Comparison of ENCODE assay signal across 8 cellular contexts in genomic region chr17:40139566-40140058, GRCh38. TPM values are rescaled to one million over a fixed set of nuclear protein-coding genes. Genes with fewer than 3 reads are reported as not detected.
A peak's percentile ranks its signal among the peaks of the same experiment; 100 is the strongest.
DNase-seq lines count a peak whose midpoint lies in the region; ATAC-seq and TF ChIP-seq lines count a peak whose summit lies in the region.

No MANE protein-coding gene starts in this region.

- no peaks in the 10 kb centered on the region for H4K20me1 ChIP-seq in Karpas-422 (ENCODE audit: insufficient read depth, low read depth, low read length)

- peak overlapping the region; percentile 82 for H3K4me2 ChIP-seq in Karpas-422 (ENCODE audit: low read depth, low read length, poor library complexity, severe bottlenecking)

- ATAC-seq in GM21381 (IDR thresholded peaks at IDR 0.05; ENCODE audit: unreplicated experiment) (peak; percentile 2), HG03565 (IDR thresholded peaks at IDR 0.05; ENCODE audit: unreplicated experiment) (no peak)

- H3K27me3 ChIP-seq in BE2C (no peaks in the 10 kb centered on the region), Karpas-422 (ENCODE audit: low read length) (no peaks in the 10 kb centered on the region), colonic mucosa (no peaks in the 10 kb centered on the region), mucosa of stomach (ENCODE audit: control insufficient read depth, insufficient read depth, low read length) (no peaks in the 10 kb centered on the region)

- peaks cover 41% of the 10 kb centered on the region for H3K79me2 ChIP-seq in Karpas-422 (ENCODE audit: low read length)

- H3K27ac ChIP-seq in Karpas-422 (ENCODE audit: low read length) (peak overlapping the region; percentile 76), colonic mucosa (peak overlapping the region; percentile 93)

- TF ChIP-seq CTCF in BE2C (IDR thresholded peaks at IDR 0.05; ENCODE audit: low read depth, low read length) (no peak), colonic mucosa (IDR thresholded peaks at IDR 0.05) (no peak), GM13976 (IDR thresholded peaks at IDR 0.05; ENCODE audit: borderline replicate concordance, control extremely low read depth, extremely low read depth, insufficient read depth, missing control alignments) (no peak)

- peak overlapping the region; percentile 96 for H3K9ac ChIP-seq in Karpas-422 (ENCODE audit: low read length)
- H3K9ac ChIP-seq in colonic mucosa (ENCODE audit: low read depth in 2 of 2, low read length in 2 of 2) = peak overlapping the region; percentile 82 to 96
- peak overlapping the region; percentile 82 for H3K9ac ChIP-seq in mucosa of stomach (ENCODE audit: low read length)

- intact Hi-C loops in colonic mucosa (cut with DNase I) = no loop called here

- H3K36me3 ChIP-seq in BE2C (peaks cover 36% of the 10 kb centered on the region), Karpas-422 (ENCODE audit: insufficient read depth, low read length) (peaks cover 29% of the 10 kb centered on the region; the same call in 1 of the 2 replicates), colonic mucosa (no peaks in the 10 kb centered on the region), mucosa of stomach (ENCODE audit: control insufficient read depth, insufficient read depth, low read length) (peaks cover 13% of the 10 kb centered on the region)

- DNase-seq in BE2C = no peak
- DNase-seq in Karpas-422 = no peak
- peak; percentile 36 for DNase-seq in colonic mucosa
- DNase-seq in OCI-M1 (lab: John Stamatoyannopoulos, UW) = no peak
- no peak for DNase-seq in GM13976 (ENCODE audit: low spot score)

- H3K9me2 ChIP-seq in Karpas-422 (replicated peaks; ENCODE audit: insufficient read depth, low read length) = no peaks in the 10 kb centered on the region

- in situ Hi-C loops in GM13976 (cut with MboI; ENCODE audit: low sequenced_read_pairs, unreplicated experiment) = no loop called here

- H3K4me3 ChIP-seq in BE2C (ENCODE audit: low read depth, low read length) (peak overlapping the region; percentile 92), Karpas-422 (ENCODE audit: low read length) (peak overlapping the region; percentile 87), colonic mucosa (peak overlapping the region; percentile 39), mucosa of stomach (ENCODE audit: low read length) (peak overlapping the region; percentile 89)

- H3K9me3 ChIP-seq in BE2C (no peaks in the 10 kb centered on the region), Karpas-422 (ENCODE audit: low read length) (no peaks in the 10 kb centered on the region), colonic mucosa (no peaks in the 10 kb centered on the region), mucosa of stomach (ENCODE audit: control insufficient read depth, low read length) (no peaks in the 10 kb centered on the region)

- H3K4me1 ChIP-seq in BE2C (peaks cover 3% of the 10 kb centered on the region; the same call in 1 of the 2 replicates), Karpas-422 (ENCODE audit: low read length) (peaks cover 22% of the 10 kb centered on the region), colonic mucosa (peaks cover 11% of the 10 kb centered on the region), mucosa of stomach (ENCODE audit: control insufficient read depth, insufficient read depth, low read length) (peaks cover 11% of the 10 kb centered on the region)

- H2AFZ ChIP-seq in Karpas-422 (ENCODE audit: low read length) = peak overlapping the region; percentile 68; the same call in 1 of the 2 replicates

RNA-seq across cellular contexts. Expression of gene CASC3, which starts 0.7 kb away (rescaled TPM):
- polyA plus RNA-seq in BE2C (2012; ENCODE audit: insufficient read depth, insufficient read length, low read depth) = 128 TPM
- 37.4 and 74.5 TPM in 2 replicates for total RNA-seq in Karpas-422 (2014; rRNA removed; shearing (Covaris generic); ENCODE audit: low replicate concordance)
- total RNA-seq in colonic mucosa = 10 to 100 TPM; 53.8 to 55.3 TPM

RNA-seq across cellular contexts. Expression of gene MSL1, which starts 17.8 kb away (rescaled TPM):
- polyA plus RNA-seq in BE2C (2012; ENCODE audit: insufficient read depth, insufficient read length, low read depth) = 119 TPM
- total RNA-seq in Karpas-422 (2014; rRNA removed; shearing (Covaris generic); ENCODE audit: low replicate concordance) = 48.6 and 53.2 TPM in 2 replicates
- total RNA-seq in colonic mucosa = 10 to 100 TPM; 77.0 to 81.0 TPM

RNA-seq across cellular contexts. Expression of gene RAPGEFL1, which starts 37.7 kb away (rescaled TPM):
- 9.8 TPM for polyA plus RNA-seq in BE2C (2012; ENCODE audit: insufficient read depth, insufficient read length, low read depth)
- 5.6 and 8.9 TPM in 2 replicates for total RNA-seq in Karpas-422 (2014; rRNA removed; shearing (Covaris generic); ENCODE audit: low replicate concordance)
- total RNA-seq in colonic mucosa = 100 to 1,000 TPM in 1 of 2 donors, 10 to 100 TPM in 1; 98.2 to 108 TPM

RNA-seq across cellular contexts. Expression of gene NR1D1, which starts 39.2 kb away (rescaled TPM):
- 24.5 TPM for polyA plus RNA-seq in BE2C (2012; ENCODE audit: insufficient read depth, insufficient read length, low read depth)
- total RNA-seq in Karpas-422 (2014; rRNA removed; shearing (Covaris generic); ENCODE audit: low replicate concordance) = 0.65 and 0.67 TPM in 2 replicates
- total RNA-seq in colonic mucosa = 10 to 100 TPM in 1 of 2 donors, 1 to 10 TPM in 1; 4.8 to 18.8 TPM

Comparison
In these comparisons a context has a peak if more than half of its experiments do, and no peak if none do; other contexts are left out.
1. H3K4me3 ChIP-seq: peak in every context shown above with its lines; median percentile 92 in BE2C; 89 in mucosa of stomach; 87 in Karpas-422; 39 in colonic mucosa.
2. RNA of gene RAPGEFL1, which starts 37.7 kb away (total RNA-seq): 98.2 to 108 TPM in colonic mucosa; 5.6 to 8.9 TPM in Karpas-422; every median in the first group is over 10 times any median in the second.
3. Peak in every context shown above with its lines, with median percentiles within 50 percentile points of each other: H3K9ac ChIP-seq.